ENCODE assay signal across 9 cellular contexts in the genomic region with DNA sequence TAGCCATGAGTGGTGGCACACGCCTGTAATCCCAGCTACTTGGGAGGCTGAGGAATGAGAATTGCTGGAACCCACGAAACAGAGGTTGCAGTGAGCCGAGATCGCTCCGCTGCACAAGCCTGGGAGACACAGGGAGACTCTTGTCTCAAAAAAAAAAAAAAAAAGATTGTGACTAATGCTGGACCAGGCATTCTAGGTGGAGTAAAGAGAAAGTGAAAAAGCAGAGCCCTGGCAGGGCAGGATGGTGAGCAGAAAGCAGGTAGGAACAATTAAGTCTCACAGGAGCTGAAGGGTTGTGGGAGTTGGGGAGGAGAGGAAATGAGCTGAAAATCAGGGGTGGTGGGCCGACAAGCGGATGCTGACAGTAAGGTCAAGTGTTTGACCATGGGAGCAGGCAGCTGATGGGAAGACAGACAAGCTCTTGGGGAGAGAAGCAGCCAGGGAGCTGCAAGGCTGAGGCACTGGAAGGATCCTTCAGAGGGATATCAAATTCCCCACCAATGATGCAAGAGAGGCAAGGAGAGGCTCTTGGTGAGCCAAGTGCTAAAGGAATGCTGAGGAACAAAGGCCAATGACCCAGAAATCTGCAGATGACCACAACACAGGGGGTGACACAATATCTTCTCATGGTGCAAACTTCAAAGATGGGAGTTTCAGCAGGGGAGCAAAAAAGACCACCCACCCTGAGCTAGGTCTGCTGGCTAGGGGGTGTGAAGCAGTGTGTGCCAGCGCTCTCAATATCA.
A peak's percentile ranks its signal among the peaks of the same experiment; 100 is the strongest.
DNase-seq lines count a peak whose midpoint lies in the region; ATAC-seq and TF ChIP-seq lines count a peak whose summit lies in the region.
"Had no signal": no experiment of that assay in that cellular context is flagged by ENCODE, and none has a peak within 500 bp of the region (broad histone marks: within the 10 kb centered on the region; RNA-seq: fewer than 3 reads in every experiment).

No MANE protein-coding gene starts in this region.

- no peaks in the 10 kb centered on the region for H3K9me3 Mint-ChIP-seq in HFFc6
- H3K9me3 Mint-ChIP-seq in type B pancreatic cell = no peaks in the 10 kb centered on the region
- H3K9me3 Mint-ChIP-seq: activated T-helper 17 cell treated with anti-CD3 and anti-CD28 coated beads, Interleukin-2, amount 50 U/mL, for 72 hours had no signal

- DNase-seq in HFFc6 (peak; percentile 64), amniotic epithelial cell (ENCODE audit: low read depth) (peak; percentile 66), iPS-NIHi11 (ENCODE audit: low spot score) (peak; percentile 50), type B pancreatic cell (ENCODE audit: extremely low spot score, unreplicated experiment) (no peak)
- DNase-seq in activated effector memory CD4-positive, alpha-beta T cell treated with anti-CD3 and anti-CD28 coated beads, Interleukin-2, amount 50 U/mL, for 16 hours = no peak
- DNase-seq in activated CD4-positive, alpha-beta T cell treated with anti-CD3 and anti-CD28 coated beads, Interleukin-2, amount 50 U/mL, for 48 hours = no peak
- DNase-seq: Karpas-422 had no signal

- no peak for TF ChIP-seq CTCF in HFFc6 (IDR thresholded peaks at IDR 0.05)
- no peak for TF ChIP-seq CTCF in type B pancreatic cell (conservative IDR thresholded peaks at IDR 0.05)

- no peak for ATAC-seq in GM19455 (IDR thresholded peaks at IDR 0.05; ENCODE audit: unreplicated experiment)
- ATAC-seq: activated T-helper 17 cell treated with anti-CD3 and anti-CD28 coated beads, Interleukin-2, amount 50 U/mL, for 72 hours had no signal

- H3K4me3 Mint-ChIP-seq in HFFc6 (peak overlapping the region; percentile 66), type B pancreatic cell (no peak overlapping the region)
- H3K4me3 Mint-ChIP-seq: activated T-helper 17 cell treated with anti-CD3 and anti-CD28 coated beads, Interleukin-2, amount 50 U/mL, for 72 hours had no signal

- H3K27me3 Mint-ChIP-seq in HFFc6 (ENCODE audit: insufficient read depth) (no peaks in the 10 kb centered on the region), type B pancreatic cell (no peaks in the 10 kb centered on the region)
- H3K27me3 Mint-ChIP-seq: activated T-helper 17 cell treated with anti-CD3 and anti-CD28 coated beads, Interleukin-2, amount 50 U/mL, for 72 hours had no signal

- H3K36me3 Mint-ChIP-seq in HFFc6 (ENCODE audit: low read depth) (no peaks in the 10 kb centered on the region), type B pancreatic cell (peaks cover 9% of the 10 kb centered on the region)

- H3K27ac Mint-ChIP-seq in HFFc6 = peak overlapping the region; percentile 87
- H3K27ac Mint-ChIP-seq in type B pancreatic cell = peak overlapping the region; percentile 60
- H3K27ac Mint-ChIP-seq: activated T-helper 17 cell treated with anti-CD3 and anti-CD28 coated beads, Interleukin-2, amount 50 U/mL, for 72 hours had no signal

- H3K4me1 Mint-ChIP-seq in HFFc6 (ENCODE audit: low read depth) = peaks cover 23% of the 10 kb centered on the region
- peaks cover 22% of the 10 kb centered on the region for H3K4me1 Mint-ChIP-seq in type B pancreatic cell (ENCODE audit: unreplicated experiment)
- H3K4me1 Mint-ChIP-seq: activated T-helper 17 cell treated with anti-CD3 and anti-CD28 coated beads, Interleukin-2, amount 50 U/mL, for 72 hours had no signal

Comparison
In these comparisons a context has a peak if more than half of its experiments do, and no peak if none do; other contexts are left out.
1. DNase-seq: peak in HFFc6 (single experiment), amniotic epithelial cell (single experiment) and iPS-NIHi11 (single experiment); none in type B pancreatic cell (single experiment), activated effector memory CD4-positive, alpha-beta T cell treated with anti-CD3 and anti-CD28 coated beads, Interleukin-2, amount 50 U/mL, for 16 hours (single experiment) and activated CD4-positive, alpha-beta T cell treated with anti-CD3 and anti-CD28 coated beads, Interleukin-2, amount 50 U/mL, for 48 hours (0 of 2).